In genomic region chr17:47694018-47694817, GRCh38 we compare ENCODE assay signal across 7 cellular contexts. TPM values are rescaled to one million over a fixed set of nuclear protein-coding genes. Genes with fewer than 3 reads are reported as not detected.
A peak's percentile ranks its signal among the peaks of the same experiment; 100 is the strongest.
DNase-seq lines count a peak whose midpoint lies in the region; ATAC-seq and TF ChIP-seq lines count a peak whose summit lies in the region.

TSS of gene TBKBP1 (plus strand) at chr17:47694161. CDS start at chr17:47696113, 1,952 bp downstream.

- TF ChIP-seq EP300 in transverse colon (IDR thresholded peaks at IDR 0.05; ENCODE audit: low read depth): no peak

- peaks cover 0 to 22% of the 10 kb centered on the region in 2 donors for H3K4me1 ChIP-seq in esophagus (ENCODE audit: control insufficient read depth in 2 of 2, insufficient read depth in 2 of 2, low read length in 1 of 2)
- H3K4me1 ChIP-seq in transverse colon: peaks cover 7 to 32% (median 20%) of the 10 kb centered on the region in 4 donors

- H3K4me3 ChIP-seq in GM12865 (ENCODE audit: low read depth, low read length) (peak within 1 kb of the TSS; percentile 48), esophagus (ENCODE audit: low read depth in 1 of 2, low read length in 2 of 2) (peak within 1 kb of the TSS; percentile 59 to 87), transverse colon (peak within 1 kb of the TSS; percentile 76 to 95 (median 91))

- peaks cover 41 to 43% (median 42%) of the 10 kb centered on the region in 3 donors for H3K4me1 Mint-ChIP-seq in naive B cell

- TF ChIP-seq CTCF in GM12865 (IDR thresholded peaks at IDR 0.05; ENCODE audit: insufficient read depth, low read depth, low read length, missing control alignments): no peak
- no peak for TF ChIP-seq CTCF in transverse colon (IDR thresholded peaks at IDR 0.05)

- in situ Hi-C loops in transverse colon (cut with MboI; ENCODE audit: low pct_ligation_motif_present in 1 of 4, low pct_unique_long_range_greater_than_20kb in 1 of 4, low sequenced_read_pairs in 3 of 4): loop anchor here in 1 of 4 donors (10.0 kb wide), 1 partner anchor 101 kb away; no protein-coding TSS in a partner anchor

- no peak for TF ChIP-seq POLR2A in transverse colon (IDR thresholded peaks at IDR 0.05)

- no peaks in the 10 kb centered on the region for H3K9me3 Mint-ChIP-seq in naive B cell

- DNase-seq in GM12865 (ENCODE audit: low read depth): no peak
- peak; percentile 87 for DNase-seq in NCI-H69 (lab: John Stamatoyannopoulos, UW)
- DNase-seq in activated T-cell treated with anti-CD3 and anti-CD28 coated beads for 48 hours (ENCODE audit: low read depth): peak; percentile 57
- peak; percentile 46 for DNase-seq in naive B cell
- peak; percentile 43 for DNase-seq in transverse colon
- no peak for DNase-seq in globus pallidus (ENCODE audit: low spot score)

- WGBS in esophagus, 2 donors: 0 to 1% methylated on average over 36 to 69 of the region's 70 CpGs
- WGBS in transverse colon (ENCODE audit: low coverage in 1 of 2), 2 donors: 1% methylated on average over 54 of the region's 70 CpGs; no CpG with 5 or more reads in 1 of the 2 donors

- peaks cover 0 to 7% of the 10 kb centered on the region in 2 donors for H3K36me3 ChIP-seq in esophagus (ENCODE audit: control insufficient read depth in 2 of 2, insufficient read depth in 2 of 2, low read length in 1 of 2)
- no peaks in the 10 kb centered on the region for H3K36me3 ChIP-seq in transverse colon

- H3K27me3 ChIP-seq in esophagus (ENCODE audit: control insufficient read depth in 1 of 2, insufficient read depth in 2 of 2, low read length in 2 of 2) (no peaks in the 10 kb centered on the region), transverse colon (peaks cover 16% of the 10 kb centered on the region)

- no peaks in the 10 kb centered on the region for H3K9me3 ChIP-seq in esophagus (ENCODE audit: control insufficient read depth in 2 of 2, insufficient read depth in 1 of 2, low read depth in 1 of 2, low read length in 1 of 2)
- no peaks in the 10 kb centered on the region for H3K9me3 ChIP-seq in transverse colon

- ATAC-seq in naive B cell (ENCODE audit: low read depth in 2 of 2): peak; percentile 61 to 66

- peak within 1 kb of the TSS; percentile 80 to 81 for H3K27ac ChIP-seq in esophagus (ENCODE audit: low read depth in 2 of 2, low read length in 1 of 2)
- peak within 1 kb of the TSS; percentile 80 to 92 (median 88) for H3K27ac ChIP-seq in transverse colon

- H3K27ac Mint-ChIP-seq in naive B cell: peak within 1 kb of the TSS; percentile 35 to 88 (median 78)

- no peaks in the 10 kb centered on the region for H3K36me3 Mint-ChIP-seq in naive B cell

- no peaks in the 10 kb centered on the region for H3K27me3 Mint-ChIP-seq in naive B cell

- intact Hi-C loops in transverse colon (cut with DNase I; ENCODE audit: low total_unique reads): no loop called here

- H3K4me3 Mint-ChIP-seq in naive B cell: peak within 1 kb of the TSS; percentile 92 to 100 (median 94)

RNA-seq across cellular contexts. Expression of gene TBKBP1, which starts in this region (rescaled TPM):
- polyA plus RNA-seq in esophagus: 10 to 100 TPM in 1 of 2 donors, 1 to 10 TPM in 1; 9.2 to 17.1 TPM
- polyA plus RNA-seq in naive B cell (ENCODE audit: low read depth in 6 of 6): under 1 TPM in 4 of 6 donors, not detected in 2; 0.09 to 0.97 (median 0.24) TPM
- total RNA-seq in transverse colon: 1 to 10 TPM; 1.8 to 6.4 (median 4.4) TPM

Comparison
In these comparisons a context has a peak if more than half of its experiments do, and no peak if none do; other contexts are left out.
1. RNA of gene TBKBP1 (polyA plus RNA-seq): 9.2 to 17.1 TPM in esophagus; 0.09 to 0.97 TPM in naive B cell; every median in the first group is over 4 times any median in the second.
2. Peak in DNase-seq and ATAC-seq in naive B cell; RNA of the gene not detected or under 1 TPM.
3. DNase-seq: peak in NCI-H69 (single experiment), activated T-cell treated with anti-CD3 and anti-CD28 coated beads for 48 hours (single experiment) and transverse colon (single experiment); none in GM12865 (single experiment) and globus pallidus (single experiment).
4. Peak in every context shown above with its lines, with median percentiles within 50 percentile points of each other: H3K4me3 ChIP-seq.